ENCODE assay signal across 8 cellular contexts in the genomic region with DNA sequence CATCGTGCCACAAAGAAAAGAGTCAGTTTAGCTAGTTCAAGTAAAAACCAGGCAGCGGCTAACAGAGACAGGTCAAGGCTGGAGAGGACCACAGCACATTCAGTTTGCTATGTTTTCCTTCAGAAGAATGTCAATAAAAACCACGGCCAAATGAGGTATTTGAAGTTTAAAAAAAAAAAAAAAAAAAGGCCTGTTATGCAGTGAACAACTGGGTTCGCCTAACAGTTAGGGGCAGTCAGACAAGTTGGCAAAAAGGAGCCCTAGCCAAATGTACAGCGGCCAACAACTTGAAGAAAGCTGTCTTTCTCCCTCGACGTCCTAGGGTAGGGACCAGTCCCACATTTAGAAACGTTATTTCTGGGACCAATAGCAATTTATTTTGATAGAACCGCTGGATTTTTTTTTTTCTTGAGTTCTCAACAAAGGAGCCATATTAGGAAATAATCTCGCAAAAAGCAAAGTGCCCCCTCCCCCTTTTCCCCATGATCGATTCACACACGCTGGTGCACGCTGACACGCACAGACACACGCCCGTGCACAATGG.
DNase-seq lines count a peak whose midpoint lies in the region; ATAC-seq and TF ChIP-seq lines count a peak whose summit lies in the region.

No MANE protein-coding gene starts in this region.

- H3K27me3 Mint-ChIP-seq in GM23338 (ENCODE audit: insufficient read depth, low read depth, poor library complexity) = no peaks in the 10 kb centered on the region
- no peaks in the 10 kb centered on the region for H3K27me3 Mint-ChIP-seq in activated naive CD8-positive, alpha-beta T cell

- no peaks in the 10 kb centered on the region for H4K20me1 ChIP-seq in GM23338 (replicated peaks; ENCODE audit: insufficient read depth)

- H3K9me2 ChIP-seq in GM23338 (ENCODE audit: insufficient read depth) = no peaks in the 10 kb centered on the region

- H3K9ac ChIP-seq in skeletal muscle tissue (ENCODE audit: low read depth in 1 of 3, low read length in 3 of 3) = peak overlapping the region; percentile 78 to 82 (median 78)

- no peaks in the 10 kb centered on the region for H3K9me3 ChIP-seq in iPS-18c (ENCODE audit: control insufficient read depth, insufficient read depth, low read length)
- no peaks in the 10 kb centered on the region for H3K9me3 ChIP-seq in skeletal muscle tissue (ENCODE audit: control insufficient read depth in 3 of 3, low read length in 3 of 3)

- H3K27ac ChIP-seq in GM23338 (ENCODE audit: low read depth) (no peak overlapping the region), skeletal muscle tissue (ENCODE audit: low read depth, low read length) (peak overlapping the region; percentile 70)

- H3K4me3 Mint-ChIP-seq in GM23338 = peak overlapping the region; percentile 91
- peak overlapping the region; percentile 91 for H3K4me3 Mint-ChIP-seq in activated naive CD8-positive, alpha-beta T cell

- H2AFZ ChIP-seq in GM23338 = peak overlapping the region; percentile 90; the same call in 1 of the 2 replicates

- DNase-seq in GM23338 (ENCODE audit: low spot score) (no peak), NCI-H1436 (lab: John Stamatoyannopoulos, UW) (no peak), HPDE6-E6E7 (ENCODE audit: extremely low spot score) (no peak), NCI-H2081 treated with DMSO at 0.1 percent for 48 hours (lab: John Stamatoyannopoulos, UW) (no peak)

- TF ChIP-seq CTCF in GM23338 (conservative IDR thresholded peaks at IDR 0.05; ENCODE audit: low read depth in 2 of 2) = no peak

- H3K4me1 Mint-ChIP-seq in GM23338 = peaks cover 11% of the 10 kb centered on the region
- peaks cover 24% of the 10 kb centered on the region for H3K4me1 Mint-ChIP-seq in activated naive CD8-positive, alpha-beta T cell (ENCODE audit: low read depth)

- H3K9me3 Mint-ChIP-seq in GM23338 = no peaks in the 10 kb centered on the region
- H3K9me3 Mint-ChIP-seq in activated naive CD8-positive, alpha-beta T cell (ENCODE audit: low read depth) = no peaks in the 10 kb centered on the region

- H3K27ac Mint-ChIP-seq in GM23338 = peak overlapping the region; percentile 77; the same call in 1 of the 2 replicates
- H3K27ac Mint-ChIP-seq in activated naive CD8-positive, alpha-beta T cell = peak overlapping the region; percentile 47

- H3K79me2 ChIP-seq in GM23338 (replicated peaks; ENCODE audit: insufficient read depth) = no peaks in the 10 kb centered on the region

- no peaks in the 10 kb centered on the region for H3F3A ChIP-seq in GM23338 (replicated peaks; ENCODE audit: low read depth)

- H3K4me1 ChIP-seq in GM23338 (ENCODE audit: insufficient read depth) (peaks cover 10% of the 10 kb centered on the region), skeletal muscle tissue (ENCODE audit: control insufficient read depth in 3 of 3, insufficient read depth in 3 of 3, low read length in 3 of 3) (peaks cover 23 to 33% (median 28%) of the 10 kb centered on the region in 3 donors)

- no peaks in the 10 kb centered on the region for H3K27me3 ChIP-seq in GM23338 (ENCODE audit: insufficient read depth)
- H3K27me3 ChIP-seq in skeletal muscle tissue (ENCODE audit: control insufficient read depth in 3 of 3, insufficient read depth in 3 of 3, low read length in 3 of 3) = no peaks in the 10 kb centered on the region

- peak overlapping the region; percentile 91 for H3K4me2 ChIP-seq in GM23338

- H3K36me3 ChIP-seq in GM23338 (ENCODE audit: insufficient read depth) (no peaks in the 10 kb centered on the region), skeletal muscle tissue (ENCODE audit: control insufficient read depth in 3 of 3, insufficient read depth in 3 of 3, low read length in 3 of 3) (no peaks in the 10 kb centered on the region)

- H3K4me3 ChIP-seq in GM23338 = peak overlapping the region; percentile 71
- H3K4me3 ChIP-seq in iPS-18c (ENCODE audit: insufficient read depth, low read depth, low read length) = peak overlapping the region; percentile 68
- H3K4me3 ChIP-seq in skeletal muscle tissue (ENCODE audit: low read length in 3 of 3) = peak overlapping the region; percentile 83 to 84 (median 84)

- no peaks in the 10 kb centered on the region; the same call in 2 of the 3 replicates for H3K36me3 Mint-ChIP-seq in GM23338 (ENCODE audit: low read depth)
- no peaks in the 10 kb centered on the region for H3K36me3 Mint-ChIP-seq in activated naive CD8-positive, alpha-beta T cell

- no peak for ATAC-seq in GM23338
- no peak for ATAC-seq in GM21825 (IDR thresholded peaks at IDR 0.05; ENCODE audit: unreplicated experiment)

TF ChIP-seq in GM23338, 12 proteins besides CTCF, POLR2A, EP300 and RAD21 (continues in another document):
- no peak for TF ChIP-seq NANOG (IDR thresholded peaks at IDR 0.05; ENCODE audit: borderline replicate concordance)
- no peak for TF ChIP-seq CREB1 (CRISPR knock-in tag; IDR thresholded peaks at IDR 0.05; ENCODE audit: low read depth)
- TF ChIP-seq ZNF331 (CRISPR knock-in tag; IDR thresholded peaks at IDR 0.05; ENCODE audit: low read depth) = no peak
- TF ChIP-seq, protein P1, sequence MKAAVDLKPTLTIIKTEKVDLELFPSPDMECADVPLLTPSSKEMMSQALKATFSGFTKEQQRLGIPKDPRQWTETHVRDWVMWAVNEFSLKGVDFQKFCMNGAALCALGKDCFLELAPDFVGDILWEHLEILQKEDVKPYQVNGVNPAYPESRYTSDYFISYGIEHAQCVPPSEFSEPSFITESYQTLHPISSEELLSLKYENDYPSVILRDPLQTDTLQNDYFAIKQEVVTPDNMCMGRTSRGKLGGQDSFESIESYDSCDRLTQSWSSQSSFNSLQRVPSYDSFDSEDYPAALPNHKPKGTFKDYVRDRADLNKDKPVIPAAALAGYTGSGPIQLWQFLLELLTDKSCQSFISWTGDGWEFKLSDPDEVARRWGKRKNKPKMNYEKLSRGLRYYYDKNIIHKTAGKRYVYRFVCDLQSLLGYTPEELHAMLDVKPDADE (IDR thresholded peaks at IDR 0.05) = no peak
- TF ChIP-seq, protein P2, sequence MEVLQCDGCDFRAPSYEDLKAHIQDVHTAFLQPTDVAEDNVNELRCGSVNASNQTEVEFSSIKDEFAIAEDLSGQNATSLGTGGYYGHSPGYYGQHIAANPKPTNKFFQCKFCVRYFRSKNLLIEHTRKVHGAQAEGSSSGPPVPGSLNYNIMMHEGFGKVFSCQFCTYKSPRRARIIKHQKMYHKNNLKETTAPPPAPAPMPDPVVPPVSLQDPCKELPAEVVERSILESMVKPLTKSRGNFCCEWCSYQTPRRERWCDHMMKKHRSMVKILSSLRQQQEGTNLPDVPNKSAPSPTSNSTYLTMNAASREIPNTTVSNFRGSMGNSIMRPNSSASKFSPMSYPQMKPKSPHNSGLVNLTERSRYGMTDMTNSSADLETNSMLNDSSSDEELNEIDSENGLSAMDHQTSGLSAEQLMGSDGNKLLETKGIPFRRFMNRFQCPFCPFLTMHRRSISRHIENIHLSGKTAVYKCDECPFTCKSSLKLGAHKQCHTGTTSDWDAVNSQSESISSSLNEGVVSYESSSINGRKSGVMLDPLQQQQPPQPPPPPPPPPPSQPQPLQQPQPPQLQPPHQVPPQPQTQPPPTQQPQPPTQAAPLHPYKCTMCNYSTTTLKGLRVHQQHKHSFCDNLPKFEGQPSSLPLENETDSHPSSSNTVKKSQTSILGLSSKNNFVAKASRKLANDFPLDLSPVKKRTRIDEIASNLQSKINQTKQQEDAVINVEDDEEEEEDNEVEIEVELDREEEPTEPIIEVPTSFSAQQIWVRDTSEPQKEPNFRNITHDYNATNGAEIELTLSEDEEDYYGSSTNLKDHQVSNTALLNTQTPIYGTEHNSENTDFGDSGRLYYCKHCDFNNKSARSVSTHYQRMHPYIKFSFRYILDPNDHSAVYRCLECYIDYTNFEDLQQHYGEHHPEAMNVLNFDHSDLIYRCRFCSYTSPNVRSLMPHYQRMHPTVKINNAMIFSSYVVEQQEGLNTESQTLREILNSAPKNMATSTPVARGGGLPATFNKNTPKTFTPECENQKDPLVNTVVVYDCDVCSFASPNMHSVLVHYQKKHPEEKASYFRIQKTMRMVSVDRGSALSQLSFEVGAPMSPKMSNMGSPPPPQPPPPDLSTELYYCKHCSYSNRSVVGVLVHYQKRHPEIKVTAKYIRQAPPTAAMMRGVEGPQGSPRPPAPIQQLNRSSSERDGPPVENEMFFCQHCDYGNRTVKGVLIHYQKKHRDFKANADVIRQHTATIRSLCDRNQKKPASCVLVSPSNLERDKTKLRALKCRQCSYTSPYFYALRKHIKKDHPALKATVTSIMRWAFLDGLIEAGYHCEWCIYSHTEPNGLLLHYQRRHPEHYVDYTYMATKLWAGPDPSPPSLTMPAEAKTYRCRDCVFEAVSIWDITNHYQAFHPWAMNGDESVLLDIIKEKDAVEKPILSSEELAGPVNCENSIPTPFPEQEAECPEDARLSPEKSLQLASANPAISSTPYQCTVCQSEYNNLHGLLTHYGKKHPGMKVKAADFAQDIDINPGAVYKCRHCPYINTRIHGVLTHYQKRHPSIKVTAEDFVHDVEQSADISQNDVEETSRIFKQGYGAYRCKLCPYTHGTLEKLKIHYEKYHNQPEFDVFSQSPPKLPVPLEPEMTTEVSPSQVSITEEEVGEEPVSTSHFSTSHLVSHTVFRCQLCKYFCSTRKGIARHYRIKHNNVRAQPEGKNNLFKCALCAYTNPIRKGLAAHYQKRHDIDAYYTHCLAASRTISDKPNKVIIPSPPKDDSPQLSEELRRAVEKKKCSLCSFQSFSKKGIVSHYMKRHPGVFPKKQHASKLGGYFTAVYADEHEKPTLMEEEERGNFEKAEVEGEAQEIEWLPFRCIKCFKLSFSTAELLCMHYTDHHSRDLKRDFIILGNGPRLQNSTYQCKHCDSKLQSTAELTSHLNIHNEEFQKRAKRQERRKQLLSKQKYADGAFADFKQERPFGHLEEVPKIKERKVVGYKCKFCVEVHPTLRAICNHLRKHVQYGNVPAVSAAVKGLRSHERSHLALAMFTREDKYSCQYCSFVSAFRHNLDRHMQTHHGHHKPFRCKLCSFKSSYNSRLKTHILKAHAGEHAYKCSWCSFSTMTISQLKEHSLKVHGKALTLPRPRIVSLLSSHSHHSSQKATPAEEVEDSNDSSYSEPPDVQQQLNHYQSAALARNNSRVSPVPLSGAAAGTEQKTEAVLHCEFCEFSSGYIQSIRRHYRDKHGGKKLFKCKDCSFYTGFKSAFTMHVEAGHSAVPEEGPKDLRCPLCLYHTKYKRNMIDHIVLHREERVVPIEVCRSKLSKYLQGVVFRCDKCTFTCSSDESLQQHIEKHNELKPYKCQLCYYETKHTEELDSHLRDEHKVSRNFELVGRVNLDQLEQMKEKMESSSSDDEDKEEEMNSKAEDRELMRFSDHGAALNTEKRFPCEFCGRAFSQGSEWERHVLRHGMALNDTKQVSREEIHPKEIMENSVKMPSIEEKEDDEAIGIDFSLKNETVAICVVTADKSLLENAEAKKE (CRISPR knock-in tag; IDR thresholded peaks at IDR 0.05) = no peak
- TF ChIP-seq EZH2phosphoT487 (IDR thresholded peaks at IDR 0.05; ENCODE audit: unreplicated experiment) = no peak
- TF ChIP-seq POLR2AphosphoS5 (IDR thresholded peaks at IDR 0.05; ENCODE audit: low read depth) = no peak
